ENCODE assay signal across 11 cellular contexts in genomic region chr14:96599076-96599475, GRCh38.
"Had no signal": no experiment of that assay in that cellular context is flagged by ENCODE, and none has a peak within 500 bp of the region (broad histone marks: within the 10 kb centered on the region; RNA-seq: fewer than 3 reads in every experiment).

No MANE protein-coding gene starts in this region.

- H3K36me3 ChIP-seq: HAP-1 had no signal

- ATAC-seq: GM23338, HCT116 had no signal

- FAIRE-seq: H1, H54 had no signal

- H3K4me1 ChIP-seq: HAP-1 had no signal

- H2AFZ ChIP-seq: GM23248, GM23338 had no signal

- DNase-seq: GM23248, GOT3, H7, H9, HCEC 1CT, HFFc6 had no signal

- H3K9ac ChIP-seq: GM23248 had no signal

- H3K9me3 ChIP-seq: HAP-1 had no signal

- H3K4me1 Mint-ChIP-seq: GM23338, H9 had no signal

- H3K4me2 ChIP-seq: GM23338 had no signal

- H3K4me3 ChIP-seq: GM23248, GM23338, HAP-1 had no signal

- H3K4me3 Mint-ChIP-seq: GM23338, H9, HFFc6 had no signal

- H3K27ac ChIP-seq: GM23248 had no signal

- H3K9me3 Mint-ChIP-seq: GM23338, H9, HFFc6 had no signal

- H3K27ac Mint-ChIP-seq: GM23338, H9, HFFc6 had no signal
